ENCODE assay signal across 21 cellular contexts in the genomic region with DNA sequence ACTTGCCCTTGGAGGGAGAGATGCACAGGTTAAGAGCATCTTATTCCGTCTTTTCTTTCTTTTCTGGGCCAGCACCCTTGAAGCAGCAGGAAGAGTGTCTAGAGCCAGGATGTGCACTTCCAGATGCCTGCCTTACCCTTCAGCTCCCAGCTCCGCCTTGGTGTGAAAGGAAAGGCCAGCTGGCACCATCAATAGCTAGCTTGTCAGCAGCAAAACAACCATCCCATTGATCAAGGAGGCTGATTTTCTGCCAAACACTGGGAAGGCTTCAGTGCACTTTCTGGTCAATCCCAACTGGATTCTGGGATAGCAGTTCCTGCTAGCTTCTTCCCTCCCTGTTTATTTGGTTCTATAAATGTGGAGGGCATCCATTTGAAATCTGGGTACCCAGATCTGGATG.
DNase-seq lines count a peak whose midpoint lies in the region; ATAC-seq and TF ChIP-seq lines count a peak whose summit lies in the region.
"Had no signal": no experiment of that assay in that cellular context is flagged by ENCODE, and none has a peak within 500 bp of the region (broad histone marks: within the 10 kb centered on the region; RNA-seq: fewer than 3 reads in every experiment).

No MANE protein-coding gene starts in this region.

- DNase-seq in NCI-H446 treated with DMSO at 0.1 percent for 48 hours (lab: John Stamatoyannopoulos, UW) (peak; percentile 85), superior temporal gyrus (ENCODE audit: extremely low spot score) (peak; percentile 98), upper lobe of left lung (no peak)
- DNase-seq: activated CD8-positive, alpha-beta T cell treated with anti-CD3 and anti-CD28 coated beads for 36 hours; activated naive CD4-positive, alpha-beta T cell treated with anti-CD3 and anti-CD28 coated beads, Interleukin-2, amount 50 U/mL, for 16 hours; activated T-cell treated with anti-CD3 and anti-CD28 coated beads, Interleukin-2, amount 50 U/mL, for 4 hours; body of pancreas; H7; kidney; NCI-H1930; SHP77; stimulated activated CD4-positive, alpha-beta T cell treated with anti-CD3 and anti-CD28 coated beads, Interleukin-15, amount 100 ng/mL, for 24 hours; T-helper 1 cell; WERI-Rb-1 had no signal

- no peaks in the 10 kb centered on the region for H3K36me3 ChIP-seq in upper lobe of left lung
- H3K36me3 ChIP-seq: WERI-Rb-1 had no signal

- no peak for TF ChIP-seq EP300 in upper lobe of left lung (IDR thresholded peaks at IDR 0.05)

- peak overlapping the region; percentile 88 for H3K27ac ChIP-seq in cingulate gyrus (ENCODE audit: low read depth, low read length)
- peak overlapping the region; percentile 93 for H3K27ac ChIP-seq in layer of hippocampus (ENCODE audit: low read depth, low read length)
- H3K27ac ChIP-seq in upper lobe of left lung, result no peak overlapping the region
- H3K27ac ChIP-seq: body of pancreas, WERI-Rb-1 had no signal

- 78 to 80% methylated on average over 2 of the region's 2 CpGs for WGBS in upper lobe of left lung, 2 donors

- ATAC-seq in upper lobe of left lung (ENCODE audit: low FRiP score in 2 of 2) (no peak), GM21825 (IDR thresholded peaks at IDR 0.05; ENCODE audit: unreplicated experiment) (no peak), HG02571 (IDR thresholded peaks at IDR 0.05; ENCODE audit: unreplicated experiment) (no peak), GM21381 (IDR thresholded peaks at IDR 0.05; ENCODE audit: unreplicated experiment) (no peak)
- ATAC-seq: activated CD8-positive, alpha-beta T cell treated with anti-CD3 and anti-CD28 coated beads for 36 hours; activated T-cell treated with anti-CD3 and anti-CD28 coated beads, Interleukin-2, amount 50 U/mL, for 4 hours; body of pancreas; stimulated activated memory B cell treated with anti-CD40 and anti-IgM and Interleukin-4, amounts not matched to agents 10 μg/mL and 1 μg/mL and 100 μg/mL, for 72 hours had no signal

- no peak for TF ChIP-seq CTCF in upper lobe of left lung (IDR thresholded peaks at IDR 0.05)

- H3K4me1 ChIP-seq in upper lobe of left lung, result peaks cover 27 to 39% (median 32%) of the 10 kb centered on the region in 4 donors
- H3K4me1 ChIP-seq: body of pancreas had no signal

- H3K27me3 ChIP-seq in layer of hippocampus (ENCODE audit: control insufficient read depth, insufficient read depth, low read length), result no peaks in the 10 kb centered on the region
- H3K27me3 ChIP-seq in upper lobe of left lung, result no peaks in the 10 kb centered on the region
- H3K27me3 ChIP-seq: body of pancreas, hepatocyte had no signal

- no peaks in the 10 kb centered on the region for H3K9me3 ChIP-seq in upper lobe of left lung
- H3K9me3 ChIP-seq: body of pancreas had no signal

- TF ChIP-seq POLR2A in upper lobe of left lung (IDR thresholded peaks at IDR 0.05), result no peak

- no peak overlapping the region for H3K4me3 ChIP-seq in upper lobe of left lung
- H3K4me3 ChIP-seq: body of pancreas, hepatocyte had no signal

Comparison
In these comparisons a context has a peak if more than half of its experiments do, and no peak if none do; other contexts are left out.
1. DNase-seq: peak in NCI-H446 treated with DMSO at 0.1 percent for 48 hours (single experiment) and superior temporal gyrus (single experiment); none in upper lobe of left lung (0 of 2).
2. H3K27ac ChIP-seq: peak in cingulate gyrus (single experiment) and layer of hippocampus (single experiment); none in upper lobe of left lung (0 of 4).